In the genomic region with DNA sequence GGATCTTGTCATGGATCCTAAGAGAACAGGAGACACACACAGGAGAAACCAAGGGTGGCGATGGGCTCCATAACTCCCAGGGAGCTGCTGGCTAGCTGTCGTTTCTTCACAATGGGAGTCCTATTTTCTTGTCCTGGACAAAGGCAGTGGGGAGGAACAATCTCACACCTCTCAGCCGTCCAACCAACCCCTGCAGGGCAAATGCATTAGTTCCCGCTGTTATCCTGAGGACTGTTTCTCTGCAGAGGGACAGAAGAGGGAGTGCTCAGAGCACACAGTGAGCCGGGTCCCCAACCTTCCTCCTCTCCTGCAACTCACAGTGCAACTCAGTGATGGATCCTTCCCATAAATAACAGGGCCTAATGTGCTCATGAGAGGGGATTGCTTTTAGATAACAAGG, we compare ENCODE assay signal across 16 cellular contexts.
DNase-seq lines count a peak whose midpoint lies in the region; ATAC-seq and TF ChIP-seq lines count a peak whose summit lies in the region.
"Had no signal": no experiment of that assay in that cellular context is flagged by ENCODE, and none has a peak within 500 bp of the region (broad histone marks: within the 10 kb centered on the region; RNA-seq: fewer than 3 reads in every experiment).

No MANE protein-coding gene starts in this region.

- H3K4me1 Mint-ChIP-seq in WTC11 = peaks cover 16% of the 10 kb centered on the region
- H3K4me1 Mint-ChIP-seq in CD8-positive, alpha-beta memory T cell = no peaks in the 10 kb centered on the region

- POLR2A ChIA-PET in HEK293 (lab: Yijun Ruan, JAX) = no interaction called here
- POLR2A ChIA-PET in WTC11 (lab: Charles Lee) = no interaction called here
- POLR2A ChIA-PET in CD8-positive, alpha-beta memory T cell (lab: Charles Lee) = no interaction called here

- H3K36me3 Mint-ChIP-seq in WTC11 = peaks cover 11% of the 10 kb centered on the region
- H3K36me3 Mint-ChIP-seq in CD8-positive, alpha-beta memory T cell = no peaks in the 10 kb centered on the region

- H3K9me3 ChIP-seq in HEK293 (ENCODE audit: control insufficient read depth, insufficient read depth, low read depth, low read length) = no peaks in the 10 kb centered on the region
- no peaks in the 10 kb centered on the region for H3K9me3 ChIP-seq in CD8-positive, alpha-beta memory T cell (ENCODE audit: low read length)

- H3K4me1 ChIP-seq in HEK293 (ENCODE audit: control insufficient read depth, insufficient read depth, low read length) = no peaks in the 10 kb centered on the region
- no peaks in the 10 kb centered on the region for H3K4me1 ChIP-seq in CD8-positive, alpha-beta memory T cell (ENCODE audit: insufficient read depth, low read length)

- CTCF ChIA-PET in HEK293 (lab: Yijun Ruan, JAX) = no interaction called here
- CTCF ChIA-PET in WTC11 (lab: Charles Lee) = no interaction called here
- CTCF ChIA-PET in CD8-positive, alpha-beta memory T cell (lab: Charles Lee) = no interaction called here

- no peaks in the 10 kb centered on the region for H3K27me3 Mint-ChIP-seq in WTC11 (ENCODE audit: low read depth)
- H3K27me3 Mint-ChIP-seq in CD8-positive, alpha-beta memory T cell = no peaks in the 10 kb centered on the region

- TF ChIP-seq CTCF in HEK293 (tag by site-specific recombination; IDR thresholded peaks at IDR 0.05) = no peak
- no peak for TF ChIP-seq CTCF in WTC11 (IDR thresholded peaks at IDR 0.05)

- DNase-seq in WTC11 (ENCODE audit: low spot score) (peak; percentile 38), islet precursor cell (peak; percentile 62), epidermal melanocyte (ENCODE audit: insufficient read length, low spot score) (no peak)
- DNase-seq in CD8-positive, alpha-beta memory T cell = no peak
- DNase-seq: ACHN, C1 segment of cervical spinal cord, NCI-H1092 treated with DMSO at 0.1 percent for 48 hours, NCI-H187, NCI-H345, NCI-H524 treated with DMSO at 0.1 percent for 48 hours had no signal

- peaks cover 16% of the 10 kb centered on the region for H3K9me3 Mint-ChIP-seq in WTC11
- H3K9me3 Mint-ChIP-seq in CD8-positive, alpha-beta memory T cell = peaks cover 0 to 12% (median 7%) of the 10 kb centered on the region in 5 donors

- H3K36me3 ChIP-seq in HEK293 (ENCODE audit: control insufficient read depth in 2 of 2, insufficient read depth in 1 of 2, low read length in 2 of 2) = no peaks in the 10 kb centered on the region
- no peaks in the 10 kb centered on the region for H3K36me3 ChIP-seq in CD8-positive, alpha-beta memory T cell (ENCODE audit: insufficient read depth, low read length)

- peak; percentile 98 for ATAC-seq in WTC11
- ATAC-seq in GM18498 (IDR thresholded peaks at IDR 0.05; ENCODE audit: unreplicated experiment) = no peak
- ATAC-seq in GM18868 (IDR thresholded peaks at IDR 0.05; ENCODE audit: unreplicated experiment) = no peak
- ATAC-seq: HCT116, K562, Panc1 had no signal

- H3K4me3 ChIP-seq in HEK293 (ENCODE audit: low read depth, low read length) = no peak overlapping the region
- no peak overlapping the region for H3K4me3 ChIP-seq in CD8-positive, alpha-beta memory T cell (ENCODE audit: low read length)
- H3K4me3 ChIP-seq: K562 had no signal

- no peak overlapping the region for H3K4me3 Mint-ChIP-seq in WTC11
- H3K4me3 Mint-ChIP-seq in CD8-positive, alpha-beta memory T cell = no peak overlapping the region

- H3K27ac ChIP-seq in HEK293 (ENCODE audit: extremely low read depth, low read depth, low read length) = no peak overlapping the region
- no peak overlapping the region for H3K27ac ChIP-seq in CD8-positive, alpha-beta memory T cell (ENCODE audit: low read depth, low read length)

- no peak overlapping the region for H3K27ac Mint-ChIP-seq in WTC11
- H3K27ac Mint-ChIP-seq in CD8-positive, alpha-beta memory T cell = no peak overlapping the region

- H3K27me3 ChIP-seq in CD8-positive, alpha-beta memory T cell (ENCODE audit: insufficient read depth, low read length, poor library complexity, severe bottlenecking) = no peaks in the 10 kb centered on the region

TF ChIP-seq in HEK293, 187 proteins besides CTCF, POLR2A, EP300 and RAD21:
- peak; percentile 67 for TF ChIP-seq ZIC2 (tag by site-specific recombination; IDR thresholded peaks at IDR 0.05)
- no peak for TF ChIP-seq ZNF426 (tag by site-specific recombination; IDR thresholded peaks at IDR 0.05)

TF ChIP-seq in WTC11, 78 proteins besides CTCF, POLR2A, EP300 and RAD21:
- TF ChIP-seq ZNF263 (CRISPR knock-in tag; IDR thresholded peaks at IDR 0.05; ENCODE audit: low read depth) = 0 out of 2 replicates have a peak, but pooled peaks have one; percentile 52
- TF ChIP-seq ZNF423 (CRISPR knock-in tag; IDR thresholded peaks at IDR 0.05) = peak; percentile 86
- no peak for TF ChIP-seq TEAD1 (CRISPR knock-in tag; IDR thresholded peaks at IDR 0.05)

Comparison
In these comparisons a context has a peak if more than half of its experiments do, and no peak if none do; other contexts are left out.
1. DNase-seq: peak in WTC11 (single experiment) and islet precursor cell (single experiment); none in CD8-positive, alpha-beta memory T cell (0 of 5) and epidermal melanocyte (single experiment).
2. Of the 8 proteins assayed by ChIP-seq in both HEK293 and WTC11: peak only in HEK293: none; only in WTC11: ZNF423; in both: none; in neither: 7.